ENCODE assay signal across 35 cellular contexts in genomic region chr14:62792578-62792977, GRCh38.
"Had no signal": no experiment of that assay in that cellular context is flagged by ENCODE, and none has a peak within 500 bp of the region (broad histone marks: within the 10 kb centered on the region; RNA-seq: fewer than 3 reads in every experiment).

No MANE protein-coding gene starts in this region.

- H3K36me3 ChIP-seq: MG63 had no signal

- H3K27me3 ChIP-seq: MG63 had no signal

- DNase-seq: Kasumi-1, MG63, MM.1S, MV-4-11, NCI-H1048, NCI-H1092, NCI-H1092 treated with DMSO at 0.1 percent for 48 hours, NCI-H1105, NCI-H1417, NCI-H1417 treated with DMSO at 0.1 percent for 48 hours, NCI-H1436, NCI-H1436 treated with DMSO at 0.1 percent for 48 hours, NCI-H146, NCI-H1694, NCI-H1694 treated with DMSO at 0.1 percent for 48 hours, NCI-H187, NCI-H187 treated with DMSO at 0.1 percent for 48 hours, NCI-H1930, NCI-H2029, NCI-H2029 treated with DMSO at 0.1 percent for 48 hours, NCI-H2081, NCI-H2081 treated with DMSO at 0.1 percent for 48 hours, NCI-H2107, NCI-H2171, NCI-H2171 treated with DMSO at 0.1 percent for 48 hours, NCI-H2227 treated with DMSO at 0.1 percent for 48 hours, NCI-H226, NCI-H345, NCI-H446, NCI-H446 treated with DMSO at 0.1 percent for 48 hours, NCI-H510A, NCI-H510A treated with DMSO at 0.1 percent for 48 hours, NCI-H524, NCI-H524 treated with DMSO at 0.1 percent for 48 hours, NCI-H526 had no signal

- H3K4me3 ChIP-seq: MG63 had no signal
